In the genomic region with DNA sequence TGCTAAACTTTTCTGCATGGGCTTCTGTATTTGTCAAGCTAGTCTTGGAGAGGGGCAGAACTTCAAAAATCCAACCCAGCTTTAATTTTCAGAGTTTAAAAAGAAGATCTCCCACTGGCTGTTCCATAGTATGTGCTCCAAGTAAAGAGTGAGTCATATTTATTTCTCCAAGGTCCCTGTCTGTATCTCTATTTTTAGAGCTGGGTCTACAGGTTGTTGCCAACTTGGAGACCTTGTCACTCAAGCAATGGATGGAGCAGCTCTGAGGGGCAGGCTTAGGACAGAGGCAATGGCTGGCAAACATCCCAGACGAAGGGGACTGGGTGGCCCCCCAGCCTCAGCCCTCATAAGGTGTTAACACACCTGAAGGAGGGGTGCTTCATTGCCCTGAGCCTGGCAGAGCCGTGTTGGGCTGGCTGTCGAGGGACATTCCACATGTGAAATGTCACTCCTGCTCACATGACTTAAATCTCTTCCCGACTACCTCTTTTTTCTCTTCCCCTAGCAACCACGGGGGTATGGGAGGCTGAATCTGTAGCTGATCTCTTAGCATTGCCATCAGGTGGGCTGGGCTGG, we compare ENCODE assay signal across 19 cellular contexts.
DNase-seq lines count a peak whose midpoint lies in the region; TF ChIP-seq lines count a peak whose summit lies in the region.
"Had no signal": no experiment of that assay in that cellular context is flagged by ENCODE, and none has a peak within 500 bp of the region (broad histone marks: within the 10 kb centered on the region; RNA-seq: fewer than 3 reads in every experiment).

No MANE protein-coding gene starts in this region.

- peaks cover 82% of the 10 kb centered on the region for H3K4me1 Mint-ChIP-seq in neural crest cell
- H3K4me1 Mint-ChIP-seq: B cell; CD4-positive, CD25-positive, alpha-beta regulatory T cell had no signal

- no peak overlapping the region for H3K27ac Mint-ChIP-seq in neural crest cell (ENCODE audit: unreplicated experiment)
- H3K27ac Mint-ChIP-seq: B cell; CD4-positive, CD25-positive, alpha-beta regulatory T cell had no signal

- TF ChIP-seq CTCF in adrenal gland (IDR thresholded peaks at IDR 0.05) (no peak), neural crest cell (conservative IDR thresholded peaks at IDR 0.05) (no peak), dorsolateral prefrontal cortex (IDR thresholded peaks at IDR 0.05 in 54 of 56, conservative IDR thresholded peaks at IDR 0.05 in 2 of 56; ENCODE audit: low read depth in 1 of 56, partially characterized antibody in 56 of 56) (no peak)

- H3K27me3 Mint-ChIP-seq in neural crest cell (ENCODE audit: low read depth): peaks cover 5% of the 10 kb centered on the region

- H3K4me3 Mint-ChIP-seq in neural crest cell: peak overlapping the region; percentile 44
- H3K4me3 Mint-ChIP-seq: B cell; CD4-positive, CD25-positive, alpha-beta regulatory T cell had no signal

- 30 to 45% (median 33%) methylated on average over 5 of the region's 5 CpGs for WGBS in adrenal gland, 4 donors

- no peaks in the 10 kb centered on the region for H3K27me3 ChIP-seq in adrenal gland
- H3K27me3 ChIP-seq in dorsolateral prefrontal cortex: peaks cover 0 to 4% (median 0%) of the 10 kb centered on the region in 45 donors
- H3K27me3 ChIP-seq: SJSA1 had no signal

- H3K9me3 ChIP-seq in adrenal gland (replicated peaks in 1 of 3): no peaks in the 10 kb centered on the region
- H3K9me3 ChIP-seq: Caco-2, SJSA1 had no signal

- peaks cover 49% of the 10 kb centered on the region for H3K36me3 Mint-ChIP-seq in neural crest cell (ENCODE audit: low read depth)
- H3K36me3 Mint-ChIP-seq: CD4-positive, CD25-positive, alpha-beta regulatory T cell had no signal

- no peaks in the 10 kb centered on the region for H3K36me3 ChIP-seq in adrenal gland (replicated peaks in 1 of 2)
- H3K36me3 ChIP-seq: SJSA1 had no signal

- no peak for TF ChIP-seq POLR2A in adrenal gland (IDR thresholded peaks at IDR 0.05)

- DNase-seq in adrenal gland (peak in 6 of 7 donors; percentile 14 to 60 (median 38)), neural crest cell (ENCODE audit: low read depth, low spot score) (no peak), dorsolateral prefrontal cortex (no peak), T-helper 2 cell (no peak), NOMO-1 treated with dmso at 0.1 percent for 144 hours (lab: John Stamatoyannopoulos, UW; ENCODE audit: unreplicated experiment) (no peak), anterior cingulate cortex (lab: John Stamatoyannopoulos, UW) (no peak)
- DNase-seq: Caco-2; CD4-positive, CD25-positive, alpha-beta regulatory T cell; DMS53; NCI-H1417 treated with DMSO at 0.1 percent for 48 hours; NCI-H1930; NCI-H2171 treated with DMSO at 0.1 percent for 48 hours; NCI-H510A treated with DMSO at 0.1 percent for 48 hours; NCI-H82 had no signal

- intact Hi-C loops in adrenal gland (cut with DNase I): no loop called here
- intact Hi-C loops in dorsolateral prefrontal cortex (cut with DNase I): loop anchor here in 1 of 2 donors (5.0 kb wide), 1 partner anchor 45 kb away; no protein-coding TSS in a partner anchor

- H3K4me3 ChIP-seq in adrenal gland (no peak overlapping the region), dorsolateral prefrontal cortex (no peak overlapping the region)
- H3K4me3 ChIP-seq: K562, SJSA1 had no signal

- peaks cover 5% of the 10 kb centered on the region for H3K9me3 Mint-ChIP-seq in neural crest cell

- H3K27ac ChIP-seq in adrenal gland (peak overlapping the region in 1 of 5 donors; percentile 34), cingulate gyrus (ENCODE audit: low read depth, low read length) (peak overlapping the region; percentile 42), temporal lobe (ENCODE audit: low read depth, low read length) (peak overlapping the region; percentile 2), dorsolateral prefrontal cortex (peak overlapping the region in 24 of 59 donors; percentile 6 to 90 (median 36))
- H3K27ac ChIP-seq: SJSA1 had no signal

- H3K4me1 ChIP-seq in adrenal gland (replicated peaks in 1 of 2): peaks cover 14 to 19% of the 10 kb centered on the region in 2 donors
- H3K4me1 ChIP-seq: SJSA1 had no signal

Comparison
In these comparisons a context has a peak if more than half of its experiments do, and no peak if none do; other contexts are left out.
1. DNase-seq: peak in adrenal gland (6 of 7); none in neural crest cell (single experiment), dorsolateral prefrontal cortex (0 of 10), T-helper 2 cell (0 of 5), NOMO-1 treated with dmso at 0.1 percent for 144 hours (single experiment) and anterior cingulate cortex (0 of 58).